ENCODE assay signal across 17 cellular contexts in genomic region chr3:136956994-136957393, GRCh38. TPM values are rescaled to one million over a fixed set of nuclear protein-coding genes. Genes with fewer than 3 reads are reported as not detected.
DNase-seq lines count a peak whose midpoint lies in the region; ATAC-seq and TF ChIP-seq lines count a peak whose summit lies in the region.
"Had no signal": no experiment of that assay in that cellular context is flagged by ENCODE, and none has a peak within 500 bp of the region (broad histone marks: within the 10 kb centered on the region; RNA-seq: fewer than 3 reads in every experiment).

No MANE protein-coding gene starts in this region.

- TF ChIP-seq CTCF in MCF 10A (IDR thresholded peaks at IDR 0.05; ENCODE audit: unreplicated experiment) (no peak), breast epithelium (IDR thresholded peaks at IDR 0.05) (no peak), PC-9 (conservative IDR thresholded peaks at IDR 0.05) (no peak), mammary epithelial cell (conservative IDR thresholded peaks at IDR 0.05 in 1 of 2, IDR thresholded peaks at IDR 0.05 in 1 of 2; ENCODE audit: extremely low read depth in 1 of 2, insufficient read depth in 1 of 2, low read depth in 1 of 2, low read length in 2 of 2) (no peak)

- H3K79me2 ChIP-seq in PC-9 (ENCODE audit: low read depth) (no peaks in the 10 kb centered on the region; the same call in 1 of the 2 replicates), mammary epithelial cell (ENCODE audit: insufficient read depth, low read length) (peaks cover 26% of the 10 kb centered on the region)

- H4K20me1 ChIP-seq in PC-9 (ENCODE audit: insufficient read depth) (no peaks in the 10 kb centered on the region), mammary epithelial cell (ENCODE audit: insufficient read depth, low read length) (no peaks in the 10 kb centered on the region)

- H3K4me3 ChIP-seq in breast epithelium = no peak overlapping the region
- no peak overlapping the region for H3K4me3 ChIP-seq in PC-9
- H3K4me3 ChIP-seq in mammary epithelial cell (replicated peaks in 1 of 3; ENCODE audit: insufficient read depth in 1 of 3, low read depth in 2 of 3, low read length in 3 of 3) = no peak overlapping the region
- no peak overlapping the region for H3K4me3 ChIP-seq in mesodermal cell (ENCODE audit: extremely low read depth, insufficient read depth, low read length, poor library complexity, severe bottlenecking)

- H3K9me3 Mint-ChIP-seq in MCF 10A (ENCODE audit: unreplicated experiment) = no peaks in the 10 kb centered on the region

- DNase-seq in MCF 10A (ENCODE audit: unreplicated experiment) = no peak
- no peak for DNase-seq in breast epithelium (ENCODE audit: low spot score in 2 of 2)
- no peak for DNase-seq in PC-9
- DNase-seq in mammary epithelial cell = no peak
- no peak for DNase-seq in germinal center (ENCODE audit: low spot score)
- DNase-seq in NCI-H446 (lab: John Stamatoyannopoulos, UW) = no peak
- DNase-seq: DMS153, GF-D8, NCI-H1105, NCI-H1694, NCI-H524, SW 1271 had no signal

- H3K9me3 ChIP-seq in breast epithelium (no peaks in the 10 kb centered on the region), PC-9 (ENCODE audit: insufficient read depth, low read depth) (no peaks in the 10 kb centered on the region), mammary epithelial cell (replicated peaks; ENCODE audit: insufficient read depth, low read length) (no peaks in the 10 kb centered on the region), mesodermal cell (ENCODE audit: control insufficient read depth, low read length) (no peaks in the 10 kb centered on the region)

- H3K27ac ChIP-seq in breast epithelium (no peak overlapping the region), PC-9 (peak overlapping the region; percentile 86), mammary epithelial cell (ENCODE audit: insufficient read depth, low read depth, low read length) (peak overlapping the region; percentile 55), mesodermal cell (ENCODE audit: low read depth, low read length, severe bottlenecking) (peak overlapping the region; percentile 13)
- H3K27ac ChIP-seq: 22Rv1 had no signal

- peak overlapping the region; percentile 92 for H3K4me3 Mint-ChIP-seq in MCF 10A (ENCODE audit: unreplicated experiment)
- H3K4me3 Mint-ChIP-seq: B cell, IgD-negative memory B cell had no signal

- 100% methylated on average over 2 of the region's 2 CpGs for WGBS in mammary epithelial cell (ENCODE audit: low coverage, missing lambda C conversion rate)
- WGBS in mesodermal cell (ENCODE audit: insufficient coverage in 2 of 2), 2 experiments = 100% methylated on average over 2 of the region's 2 CpGs; no CpG with 5 or more reads in 1 of the 2 experiments

- H3K9ac ChIP-seq in mammary epithelial cell (ENCODE audit: insufficient read depth, low read length) = no peak overlapping the region

- H3K4me2 ChIP-seq in PC-9 = peak overlapping the region; percentile 62; the same call in 1 of the 2 replicates
- H3K4me2 ChIP-seq in mammary epithelial cell (ENCODE audit: insufficient read depth, low read depth, low read length) = no peak overlapping the region

- H3K36me3 Mint-ChIP-seq in MCF 10A (ENCODE audit: insufficient read depth, unreplicated experiment) = peaks cover 55% of the 10 kb centered on the region

- ATAC-seq in HG02981 (IDR thresholded peaks at IDR 0.05; ENCODE audit: unreplicated experiment) = no peak

- H3K4me1 Mint-ChIP-seq in MCF 10A (ENCODE audit: insufficient read depth, unreplicated experiment) = peaks cover 58% of the 10 kb centered on the region

- TSS peak; percentile 36 for BruUV-seq in MCF 10A (replicated peaks; lab: Mats Ljungman, UMichigan)
- BruUV-seq in PC-9 (replicated peaks; lab: Mats Ljungman, UMichigan) = no TSS peak
- BruUV-seq in mammary epithelial cell (replicated peaks; lab: Mats Ljungman, UMichigan) = no TSS peak

- POLR2A ChIA-PET in MCF 10A (lab: Yijun Ruan, JAX) (interaction anchor here (0.6 to 9.9 kb wide), 20 partner anchors 8 to 1377 kb away, joined by 3 to 452 read pairs (median 10); partner anchors contain the start of genes MSL2, NCK1 and STAG1), PC-9 (lab: Charles Lee; ENCODE audit: unreplicated experiment) (interaction anchor here (0.6 kb wide), 1 partner anchor 15 kb away, joined by 3 read pairs; no protein-coding TSS in a partner anchor)

- no peak for TF ChIP-seq POLR2A in breast epithelium (IDR thresholded peaks at IDR 0.05)

- H3K4me1 ChIP-seq in breast epithelium = no peaks in the 10 kb centered on the region
- H3K4me1 ChIP-seq in PC-9 (replicated peaks; ENCODE audit: insufficient read depth) = peaks cover 80% of the 10 kb centered on the region
- peaks cover 78% of the 10 kb centered on the region for H3K4me1 ChIP-seq in mammary epithelial cell (ENCODE audit: insufficient read depth, low read length)
- H3K4me1 ChIP-seq in mesodermal cell (ENCODE audit: control insufficient read depth, insufficient read depth, low read length, poor library complexity, severe bottlenecking) = peaks cover 53% of the 10 kb centered on the region

- in situ Hi-C loops in mammary epithelial cell (cut with MboI; ENCODE audit: low sequenced_read_pairs in 2 of 2) = no loop called here

- intact Hi-C loops in MCF 10A (cut with micrococcal nuclease) (loop anchor here (1.0 to 10.0 kb wide), 4 partner anchors 38 to 882 kb away; partner anchors contain the start of genes NCK1 and STAG1), breast epithelium (cut with DNase I; ENCODE audit: low total_unique reads) (no loop called here), PC-9 (cut with micrococcal nuclease; ENCODE audit: unreplicated experiment) (loop anchor here (5.0 kb wide), 3 partner anchors 95 to 330 kb away; partner anchors contain the start of genes NCK1 and STAG1), mammary epithelial cell (cut with micrococcal nuclease) (loop anchor here (5.0 kb wide), 2 partner anchors 35 to 95 kb away; partner anchors contain the start of gene NCK1)

- CTCF ChIA-PET in MCF 10A (lab: Yijun Ruan, JAX) (interaction anchor here (0.9 to 8.0 kb wide), 10 partner anchors 9 to 204 kb away, joined by 3 to 44 read pairs (median 5); partner anchors contain the start of gene STAG1), PC-9 (lab: Charles Lee) (interaction anchor here (0.6 to 1.3 kb wide), 2 partner anchors 95 to 904 kb away, joined by 5 read pairs; partner anchors contain the start of gene NCK1), mammary epithelial cell (lab: Charles Lee; ENCODE audit: low non-redundant PET) (interaction anchor here (0.7 kb wide), 1 partner anchor 57 kb away, joined by 3 read pairs; no protein-coding TSS in a partner anchor)

- H3K36me3 ChIP-seq in breast epithelium (no peaks in the 10 kb centered on the region), PC-9 (ENCODE audit: low read depth) (0 out of 2 replicates have a peak, but pooled peaks cover 4% of the 10 kb centered on the region), mammary epithelial cell (ENCODE audit: insufficient read depth, low read length) (peaks cover 5% of the 10 kb centered on the region), mesodermal cell (ENCODE audit: control insufficient read depth, insufficient read depth, low read length) (peaks cover 11% of the 10 kb centered on the region)

- H3K27me3 ChIP-seq in breast epithelium = no peaks in the 10 kb centered on the region
- no peaks in the 10 kb centered on the region for H3K27me3 ChIP-seq in PC-9 (ENCODE audit: insufficient read depth, low read depth)
- H3K27me3 ChIP-seq in mammary epithelial cell (ENCODE audit: insufficient read depth, low read length) = no peaks in the 10 kb centered on the region

- H3K9me2 ChIP-seq in PC-9 (ENCODE audit: insufficient read depth) = no peaks in the 10 kb centered on the region

- H3F3A ChIP-seq in PC-9 (ENCODE audit: insufficient read depth, low read depth) = peaks cover 56% of the 10 kb centered on the region

- H2AFZ ChIP-seq in PC-9 (no peak overlapping the region), mammary epithelial cell (ENCODE audit: low read depth, low read length) (no peak overlapping the region)

- H3K27me3 Mint-ChIP-seq in MCF 10A (ENCODE audit: insufficient read depth, unreplicated experiment) = no peaks in the 10 kb centered on the region
- H3K27me3 Mint-ChIP-seq: B cell, IgD-negative memory B cell had no signal

- dilution Hi-C loops in mammary epithelial cell (cut with HindIII; ENCODE audit: low sequenced_read_pairs) = loop anchor here (5.0 kb wide), 1 partner anchor 35 kb away; no protein-coding TSS in a partner anchor

- peak overlapping the region; percentile 88 for H3K27ac Mint-ChIP-seq in MCF 10A (ENCODE audit: low read depth, unreplicated experiment)
- H3K27ac Mint-ChIP-seq: B cell had no signal

RNA-seq across cellular contexts. Expression of gene IL20RB, which starts 0.8 kb away (rescaled TPM):
- total RNA-seq in MCF 10A (2022) (158 and 163 TPM in 2 replicates), breast epithelium (1 to 10 TPM; 1.6 to 2.2 (median 1.6) TPM), PC-9 (2021) (3.8 and 7.2 TPM in 2 replicates), mammary epithelial cell (10 to 100 TPM; 12.7 to 38.3 TPM)
- polyA plus RNA-seq in mammary epithelial cell = 92.0 TPM
- polyA minus RNA-seq in mammary epithelial cell = 68.1 TPM
- 2.5 TPM for polyA plus RNA-seq in mesodermal cell (2013, experiment 1 of 2)
- polyA plus RNA-seq in mesodermal cell (2013, experiment 2 of 2) = 1.8 TPM
- polyA plus RNA-seq: IgD-negative memory B cell had no signal

Comparison
In these comparisons a context has a peak if more than half of its experiments do, and no peak if none do; other contexts are left out.
1. H3K27ac ChIP-seq: peak in PC-9 (single experiment), mammary epithelial cell (single experiment) and mesodermal cell (single experiment); none in breast epithelium (0 of 2).